In genomic region chr4:108173599-108174057, GRCh38 we compare ENCODE assay signal across 8 cellular contexts. TPM values are rescaled to one million over a fixed set of nuclear protein-coding genes. Genes with fewer than 3 reads are reported as not detected.
A peak's percentile ranks its signal among the peaks of the same experiment; 100 is the strongest.
DNase-seq lines count a peak whose midpoint lies in the region; ATAC-seq, FAIRE-seq and TF ChIP-seq lines count a peak whose summit lies in the region.

No MANE protein-coding gene starts in this region.

- peak; percentile 28 for FAIRE-seq in GM19239 (lab: Jason Lieb, UNC)

- CTCF ChIA-PET in T-cell (lab: Charles Lee): interaction anchor here (0.8 to 1.1 kb wide), 3 partner anchors 8 to 398 kb away, joined by 3 to 6 read pairs (median 3); no protein-coding TSS in a partner anchor

- H3K36me3 Mint-ChIP-seq in T-cell: peaks cover 14% of the 10 kb centered on the region

- POLR2A ChIA-PET in T-cell (lab: Charles Lee): interaction anchor here (0.7 to 1.5 kb wide), 3 partner anchors 10 to 186 kb away, joined by 3 to 4 read pairs (median 3); no protein-coding TSS in a partner anchor

- H3K9me3 Mint-ChIP-seq in T-cell: no peaks in the 10 kb centered on the region

- peaks cover 44 to 50% (median 50%) of the 10 kb centered on the region in 3 donors for H3K4me1 Mint-ChIP-seq in T-cell

- peak overlapping the region; percentile 85 to 91 for H3K27ac Mint-ChIP-seq in T-cell

- peaks cover 0 to 23% of the 10 kb centered on the region in 2 donors for H3K27me3 Mint-ChIP-seq in T-cell

- peak overlapping the region; percentile 86 to 100 (median 90) for H3K4me3 Mint-ChIP-seq in T-cell

- H3K4me3 ChIP-seq in foreskin fibroblast (ENCODE audit: low read depth in 1 of 2, low read length in 2 of 2): peak overlapping the region; percentile 50 to 67
- peak overlapping the region; percentile 42 to 62 (median 49) for H3K4me3 ChIP-seq in skin epidermis

- DNase-seq in GM19239 (ENCODE audit: insufficient read length, low spot score) (no peak), T-cell (no peak), foreskin fibroblast (no peak), A172 (ENCODE audit: low spot score) (no peak), NCI-H2029 (lab: John Stamatoyannopoulos, UW) (no peak), GM19240 (ENCODE audit: insufficient read length, low spot score) (no peak), hippocampal formation (lab: John Stamatoyannopoulos, UW) (no peak)

- no peak for TF ChIP-seq CTCF in foreskin fibroblast (IDR thresholded peaks at IDR 0.05; ENCODE audit: low read depth, low read length)

- H3K27ac ChIP-seq in skin epidermis: peak overlapping the region in 11 of 21 experiments; percentile 30 to 90 (median 84)

- no peak for ATAC-seq in T-cell (replicated peaks in 1 of 4)

RNA-seq across cellular contexts. Expression of gene LEF1, which starts 4.9 kb away (rescaled TPM):
- 100 to 1,000 TPM; 412 to 776 (median 500) TPM for total RNA-seq in T-cell
- total RNA-seq in A172 (2014; rRNA removed; shearing (Covaris generic)): 4.7 and 6.1 TPM in 2 replicates

Comparison
In these comparisons a context has a peak if more than half of its experiments do, and no peak if none do; other contexts are left out.
1. RNA of gene LEF1, which starts 4.9 kb away (total RNA-seq): 412 to 776 TPM in T-cell; 4.7 to 6.1 TPM in A172; every median in the first group is over 10 times any median in the second.